Comparison of ENCODE assay signal across 24 cellular contexts in genomic region chr7:99848420-99849216, GRCh38. TPM values are rescaled to one million over a fixed set of nuclear protein-coding genes. Genes with fewer than 3 reads are reported as not detected.
"Had no signal": no experiment of that assay in that cellular context is flagged by ENCODE, and none has a peak within 500 bp of the region (broad histone marks: within the 10 kb centered on the region; RNA-seq: fewer than 3 reads in every experiment).

No MANE protein-coding gene starts in this region.

- H3K27me3 ChIP-seq: gastrocnemius medialis, heart right ventricle, ovary, right atrium auricular region, suprapubic skin, tibial nerve had no signal

- H3K4me1 Mint-ChIP-seq: naive thymus-derived CD8-positive, alpha-beta T cell; stimulated activated effector memory CD8-positive, alpha-beta T cell treated with anti-CD3 and anti-CD28 coated beads, Interleukin-12 subunit alpha, Interleukin-12 subunit beta, amount 100 ng/mL, for 72 hours had no signal

- DNase-seq: cerebellar nuclear complex; dermis blood vessel endothelial cell; gastrocnemius medialis; heart right ventricle; kidney; left cardiac atrium; mesendoderm; naive thymus-derived CD8-positive, alpha-beta T cell; ovary; stimulated activated CD4-positive, alpha-beta T cell treated with anti-CD3 and anti-CD28 coated beads, Interleukin-4, amount 100 ng/mL, for 1 hour; stimulated activated CD8-positive, alpha-beta memory T cell treated with anti-CD3 and anti-CD28 coated beads, Interleukin-4, amount 100 ng/mL, for 48 hours; stimulated activated naive CD8-positive, alpha-beta T cell treated with anti-CD3 and anti-CD28 coated beads, Interleukin-15, Interleukin-2, amounts not matched to agents 100 U/mL and 50 U/mL, for 24 hours had no signal

- H3K36me3 Mint-ChIP-seq: stimulated activated effector memory CD8-positive, alpha-beta T cell treated with anti-CD3 and anti-CD28 coated beads, Interleukin-12 subunit alpha, Interleukin-12 subunit beta, amount 100 ng/mL, for 72 hours had no signal

- H3K4me1 ChIP-seq: gastrocnemius medialis, heart right ventricle, right atrium auricular region, suprapubic skin, tibial nerve had no signal

- H3K4me2 ChIP-seq: smooth muscle cell had no signal

- H3K27ac ChIP-seq: gastrocnemius medialis, heart right ventricle, neutrophil, ovary, right atrium auricular region, suprapubic skin, tibial nerve had no signal

- H3K9me3 Mint-ChIP-seq: naive thymus-derived CD8-positive, alpha-beta T cell; stimulated activated effector memory CD8-positive, alpha-beta T cell treated with anti-CD3 and anti-CD28 coated beads, Interleukin-12 subunit alpha, Interleukin-12 subunit beta, amount 100 ng/mL, for 72 hours had no signal

- H3K4me3 ChIP-seq: gastrocnemius medialis, heart right ventricle, ovary, right atrium auricular region, smooth muscle cell, suprapubic skin, tibial nerve had no signal

- H3K36me3 ChIP-seq: gastrocnemius medialis, heart right ventricle, neutrophil, ovary, right atrium auricular region, suprapubic skin, tibial nerve had no signal

- H3K27ac Mint-ChIP-seq: stimulated activated effector memory CD8-positive, alpha-beta T cell treated with anti-CD3 and anti-CD28 coated beads, Interleukin-12 subunit alpha, Interleukin-12 subunit beta, amount 100 ng/mL, for 72 hours had no signal

- H3K4me3 Mint-ChIP-seq: naive thymus-derived CD8-positive, alpha-beta T cell; stimulated activated effector memory CD8-positive, alpha-beta T cell treated with anti-CD3 and anti-CD28 coated beads, Interleukin-12 subunit alpha, Interleukin-12 subunit beta, amount 100 ng/mL, for 72 hours had no signal

- ATAC-seq: gastrocnemius medialis; heart right ventricle; left cardiac atrium; naive thymus-derived CD8-positive, alpha-beta T cell; stimulated activated effector memory CD8-positive, alpha-beta T cell treated with anti-CD3 and anti-CD28 coated beads, Interleukin-12 subunit alpha, Interleukin-12 subunit beta, amount 100 ng/mL, for 72 hours; stimulated activated naive CD8-positive, alpha-beta T cell treated with anti-CD3 and anti-CD28 coated beads, Interleukin-15, Interleukin-2, amounts not matched to agents 100 U/mL and 50 U/mL, for 24 hours had no signal

- H3K9me3 ChIP-seq: gastrocnemius medialis, heart right ventricle, neutrophil, ovary, right atrium auricular region, suprapubic skin, tibial nerve had no signal

RNA-seq across cellular contexts. Expression of gene CYP3A43, which starts 20.8 kb away (rescaled TPM):
- total RNA-seq: cardiac septum, dermis blood vessel endothelial cell, epithelial cell of proximal tubule, fibroblast of lung, lung microvascular endothelial cell, mononuclear cell, smooth muscle cell, suprapubic skin, tibial nerve, urinary bladder had no signal

RNA-seq across cellular contexts. Expression of gene OR2AE1, which starts 28.2 kb away (rescaled TPM):
- total RNA-seq: cardiac septum, epithelial cell of proximal tubule, gastrocnemius medialis, heart right ventricle, kidney, lung microvascular endothelial cell, mononuclear cell, smooth muscle cell, urinary bladder had no signal
